ENCODE assay signal across 28 cellular contexts in the genomic region with DNA sequence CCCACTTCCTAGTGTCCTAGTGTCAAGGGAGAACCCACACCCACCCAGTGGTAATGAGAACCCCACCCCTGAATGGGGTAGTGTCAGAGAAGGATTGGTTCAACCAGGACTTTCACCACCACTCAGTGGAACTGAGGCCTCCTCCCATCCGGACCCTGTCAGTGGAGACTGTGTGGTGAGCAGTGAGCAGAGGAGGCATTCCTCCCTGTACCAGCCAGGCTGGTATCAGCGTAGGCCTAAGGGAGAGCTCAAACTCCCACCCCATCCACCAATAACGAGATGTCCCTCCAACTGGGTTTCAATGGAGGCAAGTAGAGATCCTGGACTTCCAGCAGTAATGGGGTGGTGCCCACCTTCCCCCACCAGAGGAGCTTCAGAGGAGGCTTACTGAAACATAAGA.
"Had no signal": no experiment of that assay in that cellular context is flagged by ENCODE, and none has a peak within 500 bp of the region (broad histone marks: within the 10 kb centered on the region; RNA-seq: fewer than 3 reads in every experiment).

No MANE protein-coding gene starts in this region.

- H3K4me1 ChIP-seq: colonic mucosa, esophagus muscularis mucosa, esophagus squamous epithelium, foreskin keratinocyte, gastrocnemius medialis, gastroesophageal sphincter, heart left ventricle, heart right ventricle had no signal

- H3K4me1 Mint-ChIP-seq: endodermal cell had no signal

- H3K27ac ChIP-seq: colonic mucosa, coronary artery, dorsolateral prefrontal cortex, epithelial cell of prostate, esophagus muscularis mucosa, esophagus squamous epithelium, foreskin keratinocyte, gastrocnemius medialis, gastroesophageal sphincter, heart left ventricle, heart right ventricle had no signal

- H3K36me3 ChIP-seq: colonic mucosa, esophagus muscularis mucosa, esophagus squamous epithelium, gastrocnemius medialis, gastroesophageal sphincter, heart left ventricle, heart right ventricle had no signal

- H3K9me3 ChIP-seq: colonic mucosa, gastrocnemius medialis had no signal

- H3K27ac Mint-ChIP-seq: dendritic cell treated with granulocyte-macrophage colony-stimulating factor and Interleukin-4, amounts not matched to agents 40 ng/mL and 50 ng/mL, for 4 days; effector memory CD8-positive, alpha-beta T cell; endodermal cell had no signal

- H3K27me3 ChIP-seq: colonic mucosa, dorsolateral prefrontal cortex, foreskin keratinocyte, gastrocnemius medialis had no signal

- FAIRE-seq: colon, endometrium, endothelial cell of umbilical vein, frontal cortex had no signal

- DNase-seq: colonic mucosa; cortex of kidney; dermis blood vessel endothelial cell; dorsolateral prefrontal cortex; effector CD4-positive, alpha-beta T cell; effector CD8-positive, alpha-beta T cell; effector memory CD4-positive, alpha-beta T cell; effector memory CD8-positive, alpha-beta T cell; endodermal cell; erythroblast; esophagus squamous epithelium; foreskin fibroblast; foreskin keratinocyte; foreskin melanocyte; gastrocnemius medialis; glutamatergic neuron; heart left ventricle; heart right ventricle had no signal

- H3K4me3 Mint-ChIP-seq: dendritic cell treated with granulocyte-macrophage colony-stimulating factor and Interleukin-4, amounts not matched to agents 40 ng/mL and 50 ng/mL, for 4 days; effector memory CD8-positive, alpha-beta T cell; endodermal cell had no signal

- ATAC-seq: effector memory CD8-positive, alpha-beta T cell; esophagus mucosa; foreskin keratinocyte; gastrocnemius medialis; gastroesophageal sphincter; heart left ventricle; heart right ventricle had no signal

- H3K27me3 Mint-ChIP-seq: dendritic cell treated with granulocyte-macrophage colony-stimulating factor and Interleukin-4, amounts not matched to agents 40 ng/mL and 50 ng/mL, for 4 days had no signal

- H3K4me3 ChIP-seq: colonic mucosa, coronary artery, dorsolateral prefrontal cortex, esophagus muscularis mucosa, esophagus squamous epithelium, gastrocnemius medialis, gastroesophageal sphincter, heart left ventricle, heart right ventricle had no signal
